In genomic region chr19:51564791-51565190, GRCh38 we compare ENCODE assay signal across 1 cellular context.
A peak's percentile ranks its signal among the peaks of the same experiment; 100 is the strongest.
TF ChIP-seq lines count a peak whose summit lies in the region.

No MANE protein-coding gene starts in this region.

TF ChIP-seq in K562, 482 proteins besides CTCF, POLR2A, EP300 and RAD21 (continued from another document):
- 0 out of 2 replicates have a peak, but pooled peaks have one; percentile 7 for TF ChIP-seq SMC3 (conservative IDR thresholded peaks at IDR 0.05; ENCODE audit: insufficient read depth, low read depth, low read length)
- TF ChIP-seq JUND (IDR thresholded peaks at IDR 0.05; ENCODE audit: borderline replicate concordance, low read depth, low read length) = 0 out of 2 replicates have a peak, but pooled peaks have one; percentile 16
- no peak; the same call in 2 of the 3 replicates for TF ChIP-seq JUND (tag; IDR thresholded peaks at IDR 0.05; ENCODE audit: borderline replicate concordance, low read depth, low read length)
- peak in 1 of 2 experiments; percentile 34; a peak in 1 of 4 replicates for TF ChIP-seq MAZ (CRISPR knock-in tag; conservative IDR thresholded peaks at IDR 0.05 in 1 of 2, IDR thresholded peaks at IDR 0.05 in 1 of 2)
- TF ChIP-seq ZNF561 (CRISPR knock-in tag; conservative IDR thresholded peaks at IDR 0.05) = no peak
- TF ChIP-seq RBM17 (IDR thresholded peaks at IDR 0.05; ENCODE audit: borderline replicate concordance, low read depth, low read length) = no peak
- TF ChIP-seq WHSC1 (IDR thresholded peaks at IDR 0.05; ENCODE audit: low read length) = no peak
- 0 out of 2 replicates have a peak, but pooled peaks have one; percentile 10 for TF ChIP-seq MGA (IDR thresholded peaks at IDR 0.05)
- no peak for TF ChIP-seq ZHX1 (conservative IDR thresholded peaks at IDR 0.05; ENCODE audit: low read length)
- peak; percentile 80 for TF ChIP-seq ZBTB33 (CRISPR knock-in tag; IDR thresholded peaks at IDR 0.05)
- 0 out of 2 replicates have a peak, but pooled peaks have one; percentile 16 for TF ChIP-seq CTBP1 (IDR thresholded peaks at IDR 0.05; ENCODE audit: borderline replicate concordance)
- TF ChIP-seq CBX3 (IDR thresholded peaks at IDR 0.05; ENCODE audit: borderline replicate concordance in 1 of 2, low read length in 2 of 2) = peak in 1 of 2 experiments; percentile 38; a peak in 1 of 3 replicates
- peak; percentile 52; the same call in 1 of the 2 replicates for TF ChIP-seq ZNF592 (IDR thresholded peaks at IDR 0.05)
- TF ChIP-seq YY1 (IDR thresholded peaks at IDR 0.05; ENCODE audit: borderline replicate concordance in 1 of 3, control insufficient read depth in 1 of 3, extremely low read depth in 1 of 3, insufficient read depth in 3 of 3, insufficient read length in 1 of 3, insufficient replicate concordance in 2 of 3, low read depth in 1 of 3, low read length in 2 of 3) = peak in 1 of 3 experiments; percentile 21
- peak; percentile 81; the same call in 1 of the 2 replicates for TF ChIP-seq SPI1 (IDR thresholded peaks at IDR 0.05; ENCODE audit: borderline replicate concordance, low read depth, low read length)
- TF ChIP-seq GATA2 (CRISPR knock-in tag; IDR thresholded peaks at IDR 0.05) = peak; percentile 39; the same call in 1 of the 2 replicates
- peak in 1 of 2 experiments; percentile 25 for TF ChIP-seq E2F6 (IDR thresholded peaks at IDR 0.05; ENCODE audit: borderline replicate concordance in 1 of 2, extremely low read depth in 1 of 2, insufficient read depth in 1 of 2, insufficient read length in 1 of 2, low read depth in 1 of 2, low read length in 1 of 2, poor library complexity in 1 of 2, severe bottlenecking in 1 of 2)
- 0 out of 2 replicates have a peak, but pooled peaks have one; percentile 26 for TF ChIP-seq TFAP4 (CRISPR knock-in tag; IDR thresholded peaks at IDR 0.05; ENCODE audit: borderline replicate concordance)
- TF ChIP-seq CTCFL (IDR thresholded peaks at IDR 0.05; ENCODE audit: borderline replicate concordance, insufficient read depth, low read depth, low read length, poor library complexity, severe bottlenecking) = peak; percentile 50
- peak in 1 of 2 experiments; percentile 27; a peak in 1 of 4 replicates for TF ChIP-seq RCOR1 (IDR thresholded peaks at IDR 0.05; ENCODE audit: borderline replicate concordance in 1 of 2, low read depth in 2 of 2, low read length in 2 of 2)
- no peak for TF ChIP-seq RBM22 (IDR thresholded peaks at IDR 0.05; ENCODE audit: low read depth, low read length, poor library complexity, severe bottlenecking)
